Comparison of ENCODE assay signal across 8 cellular contexts in the genomic region with DNA sequence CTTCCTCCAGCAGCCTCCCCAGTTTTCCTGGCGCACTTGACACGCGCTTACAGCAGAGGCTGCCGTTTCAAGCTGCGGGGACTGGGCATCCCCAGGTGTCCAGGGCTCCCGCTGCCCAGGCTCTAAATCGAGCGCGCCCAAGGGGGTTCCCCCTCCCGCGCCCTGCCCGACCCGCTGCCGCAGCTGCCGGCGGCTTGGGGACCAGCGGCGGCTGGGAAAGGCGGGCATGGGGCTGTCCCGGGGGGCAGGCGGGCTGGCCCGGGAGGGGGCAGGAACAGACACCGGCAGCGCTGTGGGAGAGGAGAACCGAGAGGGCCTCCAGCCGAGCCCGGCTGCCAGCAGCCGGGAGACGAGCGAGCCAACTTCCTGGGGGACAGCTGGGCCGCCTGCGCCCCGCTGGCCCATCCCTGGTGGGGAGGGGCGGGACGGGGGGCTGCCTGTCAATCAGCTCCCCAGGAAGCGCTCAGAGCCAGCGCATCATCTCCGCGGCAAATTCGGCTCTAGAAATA. TPM values are rescaled to one million over a fixed set of nuclear protein-coding genes. Genes with fewer than 3 reads are reported as not detected.
DNase-seq lines count a peak whose midpoint lies in the region; ATAC-seq and TF ChIP-seq lines count a peak whose summit lies in the region.

No MANE protein-coding gene starts in this region.

- no peaks in the 10 kb centered on the region for H3F3A ChIP-seq in SK-N-SH (replicated peaks; ENCODE audit: insufficient read depth)

- CTCF ChIA-PET in SK-N-SH (lab: Yijun Ruan, JAX) = interaction anchor here (1.1 to 4.6 kb wide), 7 partner anchors 11 to 54 kb away, joined by 3 to 27 read pairs (median 5); a partner anchor contains a TSS

- H3K36me3 Mint-ChIP-seq in stimulated activated effector memory CD8-positive, alpha-beta T cell treated with anti-CD3 and anti-CD28 coated beads, Interleukin-12 subunit alpha, Interleukin-12 subunit beta, amount 100 ng/mL, for 72 hours = no peaks in the 10 kb centered on the region

- ATAC-seq in stimulated activated effector memory CD8-positive, alpha-beta T cell treated with anti-CD3 and anti-CD28 coated beads, Interleukin-12 subunit alpha, Interleukin-12 subunit beta, amount 100 ng/mL, for 72 hours = peak; percentile 4
- ATAC-seq in GM21619 (IDR thresholded peaks at IDR 0.05; ENCODE audit: unreplicated experiment) = no peak
- no peak for ATAC-seq in GM18907 (IDR thresholded peaks at IDR 0.05; ENCODE audit: unreplicated experiment)

- peak overlapping the region; percentile 63; the same call in 1 of the 2 replicates for H2AFZ ChIP-seq in SK-N-SH (ENCODE audit: low read depth)

- H3K4me3 Mint-ChIP-seq in stimulated activated effector memory CD8-positive, alpha-beta T cell treated with anti-CD3 and anti-CD28 coated beads, Interleukin-12 subunit alpha, Interleukin-12 subunit beta, amount 100 ng/mL, for 72 hours = peak overlapping the region; percentile 38

- peak overlapping the region; percentile 84 for H3K4me2 ChIP-seq in SK-N-SH

- POLR2A ChIA-PET in SK-N-SH (lab: Yijun Ruan, JAX) = interaction anchor here (1.3 kb wide), 1 partner anchor 54 kb away, joined by 5 read pairs; no protein-coding TSS in a partner anchor

- H3K36me3 ChIP-seq in SK-N-SH (replicated peaks in 1 of 2; ENCODE audit: control insufficient read depth in 1 of 2, insufficient read depth in 2 of 2, low read length in 1 of 2) (no peaks in the 10 kb centered on the region), iPS-15b (ENCODE audit: control insufficient read depth, insufficient read depth, low read length) (no peaks in the 10 kb centered on the region), adrenal gland (replicated peaks in 1 of 2) (no peaks in the 10 kb centered on the region)

- H3K4me1 Mint-ChIP-seq in stimulated activated effector memory CD8-positive, alpha-beta T cell treated with anti-CD3 and anti-CD28 coated beads, Interleukin-12 subunit alpha, Interleukin-12 subunit beta, amount 100 ng/mL, for 72 hours = peaks cover 32% of the 10 kb centered on the region

- no peak for TF ChIP-seq RAD21 in SK-N-SH (IDR thresholded peaks at IDR 0.05; ENCODE audit: low read length)

- no peak overlapping the region for H3K27ac Mint-ChIP-seq in stimulated activated effector memory CD8-positive, alpha-beta T cell treated with anti-CD3 and anti-CD28 coated beads, Interleukin-12 subunit alpha, Interleukin-12 subunit beta, amount 100 ng/mL, for 72 hours

- H3K4me1 ChIP-seq in SK-N-SH (ENCODE audit: control insufficient read depth in 1 of 2, insufficient read depth in 2 of 2, low read depth in 1 of 2, low read length in 1 of 2) (no peaks in the 10 kb centered on the region; a peak in 1 of 4 replicates), iPS-15b (ENCODE audit: control insufficient read depth, insufficient read depth, low read length) (no peaks in the 10 kb centered on the region), adrenal gland (replicated peaks in 1 of 2) (no peaks in the 10 kb centered on the region)

- H3K27me3 ChIP-seq in SK-N-SH (ENCODE audit: insufficient read depth) (peaks cover 12% of the 10 kb centered on the region; the same call in 1 of the 2 replicates), iPS-15b (ENCODE audit: control insufficient read depth, insufficient read depth, low read length) (peaks cover 43% of the 10 kb centered on the region), adrenal gland (peaks cover 31% of the 10 kb centered on the region)

- H3K9me3 ChIP-seq in SK-N-SH = no peaks in the 10 kb centered on the region
- H3K9me3 ChIP-seq in iPS-15b (ENCODE audit: control insufficient read depth, insufficient read depth, low read length) = no peaks in the 10 kb centered on the region
- H3K9me3 ChIP-seq in adrenal gland (replicated peaks in 1 of 3) = no peaks in the 10 kb centered on the region

- no peak for TF ChIP-seq POLR2A in adrenal gland (IDR thresholded peaks at IDR 0.05)

- H4K20me1 ChIP-seq in SK-N-SH (ENCODE audit: insufficient read depth) = no peaks in the 10 kb centered on the region

- H3K9ac ChIP-seq in SK-N-SH (no peak overlapping the region), iPS-15b (ENCODE audit: low read depth, low read length) (no peak overlapping the region)

- DNase-seq in NCI-H748 (lab: John Stamatoyannopoulos, UW; ENCODE audit: unreplicated experiment) = peak; percentile 52
- no peak for DNase-seq in NCI-H748 treated with DMSO at 0.1 percent for 48 hours (lab: John Stamatoyannopoulos, UW)
- peak; percentile 90 for DNase-seq in SK-N-SH
- DNase-seq in stimulated activated effector memory CD8-positive, alpha-beta T cell treated with anti-CD3 and anti-CD28 coated beads, Interleukin-12 subunit alpha, Interleukin-12 subunit beta, amount 100 ng/mL, for 72 hours (ENCODE audit: low spot score in 2 of 2) = no peak
- no peak for DNase-seq in adrenal gland

- H3K27ac ChIP-seq in SK-N-SH (ENCODE audit: low read depth in 2 of 2, low read length in 1 of 2) (no peak overlapping the region), adrenal gland (no peak overlapping the region)

- TF ChIP-seq CTCF in SK-N-SH (IDR thresholded peaks at IDR 0.05) (no peak), adrenal gland (IDR thresholded peaks at IDR 0.05) (no peak)

- no peaks in the 10 kb centered on the region for H3K9me2 ChIP-seq in SK-N-SH

- intact Hi-C loops in adrenal gland (cut with DNase I) = no loop called here

- H3K4me3 ChIP-seq in SK-N-SH (ENCODE audit: low read depth in 2 of 2, low read length in 1 of 2) = peak overlapping the region; percentile 43 to 62
- peak overlapping the region; percentile 75 for H3K4me3 ChIP-seq in iPS-15b (ENCODE audit: low read depth, low read length)
- H3K4me3 ChIP-seq in adrenal gland = peak overlapping the region in 1 of 4 donors; percentile 29

- no peak for TF ChIP-seq EP300 in SK-N-SH (IDR thresholded peaks at IDR 0.05; ENCODE audit: borderline replicate concordance in 1 of 2, low read depth in 1 of 2, low read length in 1 of 2)

- H3K79me2 ChIP-seq in SK-N-SH (ENCODE audit: insufficient read depth) = no peaks in the 10 kb centered on the region

- H3K9me3 Mint-ChIP-seq in stimulated activated effector memory CD8-positive, alpha-beta T cell treated with anti-CD3 and anti-CD28 coated beads, Interleukin-12 subunit alpha, Interleukin-12 subunit beta, amount 100 ng/mL, for 72 hours = no peaks in the 10 kb centered on the region

- WGBS in SK-N-SH (ENCODE audit: low lambda C conversion rate) = 5% methylated on average over 28 of the region's 40 CpGs
- 1 to 6% (median 3%) methylated on average over 12 to 40 of the region's 40 CpGs for WGBS in adrenal gland, 4 donors

TF ChIP-seq in SK-N-SH, 30 proteins besides CTCF, POLR2A, EP300 and RAD21:
- TF ChIP-seq JUND (IDR thresholded peaks at IDR 0.05) (no peak), MEF2A (IDR thresholded peaks at IDR 0.05; ENCODE audit: borderline replicate concordance, low read depth) (no peak), MXI1 (IDR thresholded peaks at IDR 0.05; ENCODE audit: low read depth, low read length) (no peak)
- TF ChIP-seq, protein P1, sequence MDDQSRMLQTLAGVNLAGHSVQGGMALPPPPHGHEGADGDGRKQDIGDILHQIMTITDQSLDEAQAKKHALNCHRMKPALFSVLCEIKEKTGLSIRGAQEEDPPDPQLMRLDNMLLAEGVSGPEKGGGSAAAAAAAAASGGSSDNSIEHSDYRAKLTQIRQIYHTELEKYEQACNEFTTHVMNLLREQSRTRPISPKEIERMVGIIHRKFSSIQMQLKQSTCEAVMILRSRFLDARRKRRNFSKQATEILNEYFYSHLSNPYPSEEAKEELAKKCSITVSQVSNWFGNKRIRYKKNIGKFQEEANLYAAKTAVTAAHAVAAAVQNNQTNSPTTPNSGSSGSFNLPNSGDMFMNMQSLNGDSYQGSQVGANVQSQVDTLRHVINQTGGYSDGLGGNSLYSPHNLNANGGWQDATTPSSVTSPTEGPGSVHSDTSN (IDR thresholded peaks at IDR 0.05) = peak; percentile 60
- TF ChIP-seq, protein P2, sequence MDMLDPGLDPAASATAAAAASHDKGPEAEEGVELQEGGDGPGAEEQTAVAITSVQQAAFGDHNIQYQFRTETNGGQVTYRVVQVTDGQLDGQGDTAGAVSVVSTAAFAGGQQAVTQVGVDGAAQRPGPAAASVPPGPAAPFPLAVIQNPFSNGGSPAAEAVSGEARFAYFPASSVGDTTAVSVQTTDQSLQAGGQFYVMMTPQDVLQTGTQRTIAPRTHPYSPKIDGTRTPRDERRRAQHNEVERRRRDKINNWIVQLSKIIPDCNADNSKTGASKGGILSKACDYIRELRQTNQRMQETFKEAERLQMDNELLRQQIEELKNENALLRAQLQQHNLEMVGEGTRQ (IDR thresholded peaks at IDR 0.05; ENCODE audit: borderline replicate concordance, low read depth, low read length) = no peak

RNA-seq across cellular contexts. Expression of a gene that starts 14.9 kb away (rescaled TPM):
- polyA plus RNA-seq in SK-N-SH (2012; rRNA removed) = 0.03 and 0.06 TPM in 2 replicates
- polyA plus RNA-seq in SK-N-SH (2012; cell fraction: cytosol; rRNA removed) = 0.03 and 0.04 TPM in 2 replicates
- 0.15 and 0.27 TPM in 2 replicates for polyA plus RNA-seq in SK-N-SH (2012; cell fraction: nucleus; rRNA removed)
- total RNA-seq in adrenal gland = 1 to 10 TPM in 4 of 8 donors, under 1 TPM in 3, not detected in 1; 0.11 to 1.8 (median 1.2) TPM
- polyA plus RNA-seq in adrenal gland = under 1 TPM; 0.11 to 0.24 (median 0.24) TPM

RNA-seq across cellular contexts. Expression of a gene that starts 40.9 kb away (rescaled TPM):
- polyA plus RNA-seq in SK-N-SH (2012; rRNA removed) (169 and 178 TPM in 2 replicates), adrenal gland (10 to 100 TPM; 38.5 to 53.5 (median 46.3) TPM)
- 151 and 174 TPM in 2 replicates for polyA plus RNA-seq in SK-N-SH (2012; cell fraction: cytosol; rRNA removed)
- polyA plus RNA-seq in SK-N-SH (2012; cell fraction: nucleus; rRNA removed) = 96.9 and 98.5 TPM in 2 replicates
- 100 to 1,000 TPM in 1 of 8 donors, 10 to 100 TPM in 7; 49.9 to 115 (median 74.0) TPM for total RNA-seq in adrenal gland

RNA-seq across cellular contexts. Expression of a gene that starts 52.4 kb away (rescaled TPM):
- polyA plus RNA-seq in SK-N-SH (2012; rRNA removed) (122 and 136 TPM in 2 replicates), adrenal gland (100 to 1,000 TPM in 1 of 3 donors, 10 to 100 TPM in 2; 48.1 to 168 (median 55.0) TPM)
- polyA plus RNA-seq in SK-N-SH (2012; cell fraction: cytosol; rRNA removed) = 151 and 153 TPM in 2 replicates
- 68.5 and 84.0 TPM in 2 replicates for polyA plus RNA-seq in SK-N-SH (2012; cell fraction: nucleus; rRNA removed)
- total RNA-seq in adrenal gland = 100 to 1,000 TPM in 2 of 8 donors, 10 to 100 TPM in 6; 48.2 to 210 (median 91.9) TPM

RNA-seq across cellular contexts. Expression of a gene that starts 53.5 kb away (rescaled TPM):
- polyA plus RNA-seq in SK-N-SH (2012; rRNA removed) (31.3 and 39.1 TPM in 2 replicates), adrenal gland (10 to 100 TPM; 18.1 to 25.3 (median 22.2) TPM)
- 23.3 and 29.6 TPM in 2 replicates for polyA plus RNA-seq in SK-N-SH (2012; cell fraction: cytosol; rRNA removed)
- polyA plus RNA-seq in SK-N-SH (2012; cell fraction: nucleus; rRNA removed) = 45.0 and 62.8 TPM in 2 replicates
- total RNA-seq in adrenal gland = 10 to 100 TPM; 24.2 to 36.2 (median 27.4) TPM

Comparison
In these comparisons a context has a peak if more than half of its experiments do, and no peak if none do; other contexts are left out.
1. DNase-seq: peak in NCI-H748 (single experiment) and SK-N-SH (single experiment); none in NCI-H748 treated with DMSO at 0.1 percent for 48 hours (single experiment), stimulated activated effector memory CD8-positive, alpha-beta T cell treated with anti-CD3 and anti-CD28 coated beads, Interleukin-12 subunit alpha, Interleukin-12 subunit beta, amount 100 ng/mL, for 72 hours (0 of 2) and adrenal gland (0 of 7).